Comparison of ENCODE assay signal across 8 cellular contexts in the genomic region with DNA sequence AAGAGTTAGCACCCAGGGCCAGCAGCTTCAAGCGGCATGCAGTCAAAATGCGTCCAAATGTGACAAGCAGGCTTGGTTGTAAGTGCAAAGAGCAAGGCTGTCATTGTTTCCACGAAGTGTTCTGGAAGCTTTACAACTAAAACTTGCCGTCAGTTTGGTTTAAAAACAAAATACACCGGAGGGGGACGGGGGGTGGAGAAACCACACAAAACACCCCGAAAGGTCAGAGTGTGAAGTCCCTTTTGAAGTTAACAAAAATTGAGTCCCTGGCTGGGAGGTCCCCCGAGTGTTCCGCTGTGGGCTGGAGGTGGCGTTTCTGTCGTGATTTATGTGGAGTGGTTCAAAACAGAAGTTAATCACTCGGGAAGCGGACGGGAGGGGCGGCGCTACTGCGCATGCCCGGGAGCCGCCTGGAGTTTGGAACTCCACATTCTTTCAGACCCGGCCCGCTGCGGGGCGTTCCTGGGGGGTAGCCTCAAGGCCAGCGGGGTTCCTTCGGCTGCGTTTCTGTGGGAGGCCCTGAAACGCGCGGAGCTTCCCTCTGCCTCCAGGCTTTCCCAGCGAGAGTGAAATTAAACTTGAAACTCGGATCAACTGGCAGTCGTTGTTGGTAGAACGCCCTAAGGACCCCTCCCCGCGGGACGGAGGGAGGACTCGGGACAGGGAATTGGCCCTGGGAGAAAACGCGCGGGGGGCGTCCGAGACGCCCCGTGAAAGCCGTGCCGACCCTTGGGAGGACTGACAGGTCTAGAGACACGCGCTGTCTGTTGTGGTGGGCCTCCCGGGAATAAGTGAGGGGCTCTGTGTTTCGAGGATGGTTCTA. TPM values are rescaled to one million over a fixed set of nuclear protein-coding genes. Genes with fewer than 3 reads are reported as not detected.
DNase-seq lines count a peak whose midpoint lies in the region; FAIRE-seq and TF ChIP-seq lines count a peak whose summit lies in the region.

No MANE protein-coding gene starts in this region.

- H3K9me3 ChIP-seq in OCI-LY7 (ENCODE audit: low read length), result no peaks in the 10 kb centered on the region

- BruUV-seq in OCI-LY7 (replicated peaks; lab: Mats Ljungman, UMichigan), result TSS peak; percentile 3

- peak overlapping the region; percentile 84 for H3K4me2 ChIP-seq in OCI-LY7 (ENCODE audit: low read length)

- TF ChIP-seq POLR2A in H54 (IDR thresholded peaks at IDR 0.05; ENCODE audit: low read depth, low read length), result peak; percentile 59

- peak overlapping the region; percentile 81 for H3K4me3 ChIP-seq in AG04449 (ENCODE audit: low read depth, low read length)
- peak overlapping the region; percentile 88 for H3K4me3 ChIP-seq in OCI-LY7 (ENCODE audit: low read depth, low read length, poor library complexity, severe bottlenecking)
- H3K4me3 ChIP-seq in epithelial cell of proximal tubule (ENCODE audit: low read depth, low read length), result peak overlapping the region; percentile 98

- CTCF ChIA-PET in AG04449 (lab: Yijun Ruan, JAX) (interaction anchor here (5.3 to 6.7 kb wide), 4 partner anchors 14 to 214 kb away, joined by 49 to 82 read pairs (median 67); no protein-coding TSS in a partner anchor), OCI-LY7 (lab: Charles Lee; ENCODE audit: unreplicated experiment) (interaction anchor here (0.6 to 0.7 kb wide), 2 partner anchors 122 to 215 kb away, joined by 3 to 4 read pairs; no protein-coding TSS in a partner anchor)

- H3K27ac ChIP-seq in OCI-LY7 (ENCODE audit: low read depth, low read length, poor library complexity, severe bottlenecking), result peak overlapping the region; percentile 96

- peaks cover 20% of the 10 kb centered on the region for H3K36me3 ChIP-seq in OCI-LY7 (ENCODE audit: insufficient read depth, low read length)

- H2AFZ ChIP-seq in OCI-LY7 (ENCODE audit: low read length), result no peak overlapping the region; the same call in 1 of the 2 replicates

- H3K4me1 ChIP-seq in OCI-LY7 (ENCODE audit: insufficient read depth, low read length, poor library complexity, severe bottlenecking), result peaks cover 46% of the 10 kb centered on the region

- DNase-seq in AG04449 (ENCODE audit: low read depth, low spot score) (no peak), H54 (ENCODE audit: insufficient read length, low spot score) (peak; percentile 50), OCI-LY7 (ENCODE audit: low spot score) (peak; percentile 76), activated T-cell treated with anti-CD3 and anti-CD28 coated beads for 48 hours (ENCODE audit: low read depth) (peak; percentile 82), epithelial cell of proximal tubule (ENCODE audit: low read depth) (no peak), mucosa of gallbladder (ENCODE audit: low spot score) (peak; percentile 95), GM19238 (ENCODE audit: insufficient read length, low spot score) (no peak)
- peak; percentile 83 to 86 for DNase-seq in stimulated activated CD8-positive, alpha-beta memory T cell treated with anti-CD3 and anti-CD28 coated beads, Interleukin-2, amount 100 ng/mL, for 48 hours (ENCODE audit: low read depth in 2 of 2)

- H3K79me2 ChIP-seq in OCI-LY7 (ENCODE audit: insufficient read depth, low read depth, low read length), result peaks cover 61% of the 10 kb centered on the region

- peak; percentile 67 for FAIRE-seq in H54 (lab: Jason Lieb, UNC)

- no peak for TF ChIP-seq CTCF in AG04449 (IDR thresholded peaks at IDR 0.05; ENCODE audit: insufficient read depth, low read length, missing control alignments)
- TF ChIP-seq CTCF in OCI-LY7 (conservative IDR thresholded peaks at IDR 0.05; ENCODE audit: low read length), result no peak
- no peak for TF ChIP-seq CTCF in epithelial cell of proximal tubule (conservative IDR thresholded peaks at IDR 0.05; ENCODE audit: low read depth, low read length)

- H3K9me2 ChIP-seq in OCI-LY7 (ENCODE audit: insufficient read depth, low read length), result no peaks in the 10 kb centered on the region

- POLR2A ChIA-PET in AG04449 (lab: Yijun Ruan, JAX) (interaction anchor here (0.9 to 3.9 kb wide), 7 partner anchors 128 to 201 kb away, joined by 3 to 34 read pairs (median 4); no protein-coding TSS in a partner anchor), OCI-LY7 (lab: Charles Lee) (interaction anchor here (0.5 to 6.2 kb wide), 9 partner anchors 10 to 468 kb away, joined by 3 to 29 read pairs (median 4); no protein-coding TSS in a partner anchor)

- H4K20me1 ChIP-seq in OCI-LY7 (ENCODE audit: insufficient read depth, low read length), result peaks cover 13% of the 10 kb centered on the region; the same call in 1 of the 2 replicates

- intact Hi-C loops in OCI-LY7 (cut with micrococcal nuclease; ENCODE audit: unreplicated experiment), result loop anchor here (1.0 kb wide), 1 partner anchor 135 kb away; no protein-coding TSS in a partner anchor

RNA-seq across cellular contexts. Expression of a gene that starts 1.4 kb away (rescaled TPM):
- total RNA-seq in OCI-LY7 (2014; rRNA removed; shearing (Covaris generic)), result 61.5 and 69.0 TPM in 2 replicates
- total RNA-seq in OCI-LY7 (2022) (40.9 and 42.5 TPM in 2 replicates), epithelial cell of proximal tubule (165 and 170 TPM in 2 replicates), mucosa of gallbladder (82.0 TPM)

Comparison
In these comparisons a context has a peak if more than half of its experiments do, and no peak if none do; other contexts are left out.
1. DNase-seq: peak in H54 (single experiment), OCI-LY7 (single experiment), activated T-cell treated with anti-CD3 and anti-CD28 coated beads for 48 hours (single experiment), mucosa of gallbladder (single experiment) and stimulated activated CD8-positive, alpha-beta memory T cell treated with anti-CD3 and anti-CD28 coated beads, Interleukin-2, amount 100 ng/mL, for 48 hours (2 of 2); none in AG04449 (single experiment), epithelial cell of proximal tubule (single experiment) and GM19238 (single experiment).
2. Peak in every context shown above with its lines, with median percentiles within 50 percentile points of each other: H3K4me3 ChIP-seq.